Comparison of ENCODE assay signal across 23 cellular contexts in the genomic region with DNA sequence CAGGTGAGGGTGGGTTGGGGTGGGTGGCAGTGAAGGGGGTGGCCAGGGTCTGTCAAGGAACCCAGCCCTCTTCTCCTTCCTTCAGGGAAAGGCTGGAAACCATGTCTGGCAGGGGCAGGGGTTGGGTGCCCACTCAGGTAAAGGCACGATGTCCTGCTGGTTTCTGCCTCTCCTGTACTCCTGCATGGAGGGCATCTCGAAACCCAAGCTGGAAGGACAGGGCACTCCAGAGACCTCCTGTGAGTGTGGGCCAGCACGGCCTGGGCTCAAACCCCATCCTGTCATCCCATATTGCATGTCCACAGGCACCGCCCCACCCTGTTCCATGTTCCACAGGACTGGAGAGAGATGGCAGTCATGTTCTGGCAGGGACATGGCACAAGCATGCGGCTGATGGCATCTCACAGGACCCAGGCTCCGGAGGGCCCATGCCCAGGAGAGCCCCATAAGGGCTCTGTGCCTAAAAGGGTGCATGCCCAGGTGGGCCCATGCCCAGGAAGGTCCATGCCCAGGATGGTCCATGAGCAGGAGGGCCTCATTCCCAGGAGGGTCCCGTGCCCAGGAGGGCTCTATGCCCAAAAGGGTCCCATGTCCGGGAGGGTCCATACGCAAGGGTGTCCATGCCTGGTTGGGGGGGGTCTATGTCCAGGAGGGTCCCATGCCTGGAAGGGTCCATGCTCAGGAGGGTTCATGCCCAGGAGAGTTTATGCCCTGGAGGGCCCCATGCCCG. TPM values are rescaled to one million over a fixed set of nuclear protein-coding genes. Genes with fewer than 3 reads are reported as not detected.
A peak's percentile ranks its signal among the peaks of the same experiment; 100 is the strongest.
DNase-seq lines count a peak whose midpoint lies in the region; ATAC-seq and TF ChIP-seq lines count a peak whose summit lies in the region.
"Had no signal": no experiment of that assay in that cellular context is flagged by ENCODE, and none has a peak within 500 bp of the region (broad histone marks: within the 10 kb centered on the region; RNA-seq: fewer than 3 reads in every experiment).

No MANE protein-coding gene starts in this region.

- H3K4me3 Mint-ChIP-seq in activated B cell treated with CpG ODN at 0.5 μM for 24 hours = no peak overlapping the region
- H3K4me3 Mint-ChIP-seq: HFFc6 had no signal

- H3K4me1 ChIP-seq in tibial artery = no peaks in the 10 kb centered on the region
- H3K4me1 ChIP-seq: A549 had no signal

- H3K9me3 Mint-ChIP-seq in activated B cell treated with CpG ODN at 0.5 μM for 24 hours = peaks cover 14% of the 10 kb centered on the region

- intact Hi-C loops in activated B cell treated with CpG ODN at 0.5 μM for 24 hours (cut with micrococcal nuclease) = no loop called here
- intact Hi-C loops in tibial artery (cut with DNase I; ENCODE audit: low total_unique reads) = no loop called here

- CTCF ChIA-PET in activated B cell treated with CpG ODN at 0.5 μM for 24 hours (lab: Charles Lee) = no interaction called here

- ATAC-seq in activated B cell treated with CpG ODN at 0.5 μM for 24 hours (ENCODE audit: low read depth) = no peak
- no peak for ATAC-seq in HG03442 (IDR thresholded peaks at IDR 0.05; ENCODE audit: unreplicated experiment)
- ATAC-seq: A549, Panc1 had no signal

- no peak overlapping the region for H3K27ac Mint-ChIP-seq in activated B cell treated with CpG ODN at 0.5 μM for 24 hours
- H3K27ac Mint-ChIP-seq: HFFc6 had no signal

- no peak overlapping the region for H3K4me3 ChIP-seq in tibial artery
- H3K4me3 ChIP-seq: A549; BLaER1 treated with 17β-estradiol and CSF1 and Interleukin-3, amounts not matched to agents 10 nM and 100 nM; MG63 had no signal

- peaks cover 0 to 13% of the 10 kb centered on the region in 2 donors for H3K27me3 ChIP-seq in tibial artery
- H3K27me3 ChIP-seq: BLaER1 treated with 17β-estradiol and CSF1 and Interleukin-3, amounts not matched to agents 10 nM and 100 nM; MG63 had no signal

- DNase-seq in activated effector memory CD4-positive, alpha-beta T cell treated with anti-CD3 and anti-CD28 coated beads, Interleukin-2, amount 50 U/mL, for 16 hours = peak; percentile 56
- no peak for DNase-seq in activated effector memory CD4-positive, alpha-beta T cell treated with Interleukin-2 at 50 U/mL for 16 hours
- DNase-seq in activated B cell treated with CpG ODN at 0.5 μM for 24 hours = peak; percentile 10
- peak; percentile 82 for DNase-seq in mesenteric fat pad (ENCODE audit: low spot score)
- peak; percentile 13 to 55 for DNase-seq in tibial artery
- no peak for DNase-seq in GOT3 (lab: John Stamatoyannopoulos, UW)
- no peak for DNase-seq in NCI-H2227 treated with DMSO at 0.1 percent for 48 hours (lab: John Stamatoyannopoulos, UW)
- DNase-seq: DMS 273 treated with DMSO at 0.1 percent for 48 hours, GF-D8, HFFc6, IMR-90, Karpas-422, MG63, NCI-H1092, NCI-H146, NCI-H2081, NCI-H524, SHP77 had no signal

- TF ChIP-seq CTCF in activated B cell treated with CpG ODN at 0.5 μM for 24 hours (IDR thresholded peaks at IDR 0.05) (no peak), tibial artery (IDR thresholded peaks at IDR 0.05) (no peak)

- H3K27ac ChIP-seq in tibial artery = no peak overlapping the region
- H3K27ac ChIP-seq: A549; BLaER1 treated with 17β-estradiol and CSF1 and Interleukin-3, amounts not matched to agents 10 nM and 100 nM had no signal

- peaks cover 0 to 3% (median 0%) of the 10 kb centered on the region in 3 donors for H3K9me3 ChIP-seq in tibial artery
- H3K9me3 ChIP-seq: MG63 had no signal

- H3K4me1 Mint-ChIP-seq in activated B cell treated with CpG ODN at 0.5 μM for 24 hours = no peaks in the 10 kb centered on the region

- H3K27me3 Mint-ChIP-seq in activated B cell treated with CpG ODN at 0.5 μM for 24 hours = no peaks in the 10 kb centered on the region

- peaks cover 0 to 18% (median 0%) of the 10 kb centered on the region in 3 donors for H3K36me3 ChIP-seq in tibial artery
- H3K36me3 ChIP-seq: MG63 had no signal

- H3K36me3 Mint-ChIP-seq in activated B cell treated with CpG ODN at 0.5 μM for 24 hours (ENCODE audit: low read depth) = no peaks in the 10 kb centered on the region

- POLR2A ChIA-PET in activated B cell treated with CpG ODN at 0.5 μM for 24 hours (lab: Charles Lee) = no interaction called here

RNA-seq across cellular contexts. Expression of gene GPR35, which starts 6.4 kb away (rescaled TPM):
- total RNA-seq in activated B cell treated with CpG ODN at 0.5 μM for 24 hours (1.6 TPM in 2 replicates), mesenteric fat pad (1.9 TPM)
- total RNA-seq: IMR-90 had no signal

RNA-seq across cellular contexts. Expression of gene CAPN10, which starts 45.2 kb away (rescaled TPM):
- total RNA-seq in activated B cell treated with CpG ODN at 0.5 μM for 24 hours (55.2 and 61.8 TPM in 2 replicates), mesenteric fat pad (18.2 TPM)

RNA-seq across cellular contexts. Expression of gene AQP12B, which starts 51.0 kb away (rescaled TPM):
- total RNA-seq in activated B cell treated with CpG ODN at 0.5 μM for 24 hours = not detected in 2 replicates
- total RNA-seq in mesenteric fat pad = not detected
- total RNA-seq: HFFc6, HT-29, IMR-90 had no signal

RNA-seq across cellular contexts. Expression of gene AQP12A, which starts 59.9 kb away (rescaled TPM):
- total RNA-seq in activated B cell treated with CpG ODN at 0.5 μM for 24 hours (not detected in 2 replicates), mesenteric fat pad (not detected)
- total RNA-seq: HFFc6, HT-29, IMR-90 had no signal

Comparison
In these comparisons a context has a peak if more than half of its experiments do, and no peak if none do; other contexts are left out.
1. DNase-seq: peak in activated effector memory CD4-positive, alpha-beta T cell treated with anti-CD3 and anti-CD28 coated beads, Interleukin-2, amount 50 U/mL, for 16 hours (single experiment), activated B cell treated with CpG ODN at 0.5 μM for 24 hours (single experiment), mesenteric fat pad (single experiment) and tibial artery (2 of 2); none in activated effector memory CD4-positive, alpha-beta T cell treated with Interleukin-2 at 50 U/mL for 16 hours (single experiment), GOT3 (single experiment) and NCI-H2227 treated with DMSO at 0.1 percent for 48 hours (single experiment).